ENCODE assay signal across 11 cellular contexts in the genomic region with DNA sequence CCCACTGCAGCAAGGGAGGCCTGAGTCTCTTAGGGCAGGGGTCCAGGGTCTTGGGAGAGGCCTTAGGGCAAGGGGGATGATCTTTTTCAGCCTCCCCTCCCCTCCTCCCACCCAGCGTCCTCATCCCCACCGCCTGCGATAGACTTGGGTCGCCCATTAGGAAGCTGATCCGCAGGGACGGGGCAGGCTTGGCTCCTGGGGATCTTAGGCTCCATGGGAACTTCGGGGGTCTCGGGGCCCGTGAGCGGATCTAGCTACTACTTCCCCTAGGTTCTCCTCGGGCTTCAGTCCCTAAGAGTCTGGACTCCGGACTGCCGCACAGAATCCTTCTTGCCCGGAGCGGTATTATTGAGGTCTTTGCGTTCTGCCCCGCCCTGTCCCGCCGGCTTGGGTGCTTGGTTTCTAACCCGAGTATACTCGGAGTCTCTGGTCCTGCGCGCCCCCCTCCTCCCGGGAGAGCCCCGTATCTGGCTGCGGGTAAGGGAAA. TPM values are rescaled to one million over a fixed set of nuclear protein-coding genes. Genes with fewer than 3 reads are reported as not detected.
DNase-seq lines count a peak whose midpoint lies in the region; ATAC-seq, FAIRE-seq and TF ChIP-seq lines count a peak whose summit lies in the region.
"Had no signal": no experiment of that assay in that cellular context is flagged by ENCODE, and none has a peak within 500 bp of the region (broad histone marks: within the 10 kb centered on the region; RNA-seq: fewer than 3 reads in every experiment).

No MANE protein-coding gene starts in this region.

- H3K4me3 ChIP-seq in ACC112 (ENCODE audit: low read depth, low read length), result peak overlapping the region; percentile 65
- H3K4me3 ChIP-seq in endothelial cell of umbilical vein (replicated peaks in 1 of 3; ENCODE audit: insufficient read depth in 1 of 3, low read depth in 1 of 3, low read length in 3 of 3), result peak overlapping the region; percentile 33 to 55 (median 43)
- peak overlapping the region; percentile 53 for H3K4me3 ChIP-seq in neural cell (ENCODE audit: low read length)
- H3K4me3 ChIP-seq: HAP-1 had no signal

- DNase-seq in HFFc6 (no peak), endothelial cell of umbilical vein (ENCODE audit: low read depth, low spot score) (no peak), GF-D8 (lab: John Stamatoyannopoulos, UW) (no peak), C1 segment of cervical spinal cord (lab: John Stamatoyannopoulos, UW) (no peak)
- no peak for DNase-seq in activated effector memory CD4-positive, alpha-beta T cell treated with anti-CD3 and anti-CD28 coated beads, Interleukin-2, amount 50 U/mL, for 16 hours
- DNase-seq: NCI-H2081, SHP77 treated with DMSO at 0.1 percent for 48 hours had no signal

- H3K9me3 Mint-ChIP-seq in HFFc6, result no peaks in the 10 kb centered on the region

- no peak for TF ChIP-seq POLR2A in endothelial cell of umbilical vein (IDR thresholded peaks at IDR 0.05; ENCODE audit: low read depth, low read length)

- H3K79me2 ChIP-seq in ACC112 (ENCODE audit: control insufficient read depth, insufficient read depth, low read length, unreplicated experiment) (no peaks in the 10 kb centered on the region), endothelial cell of umbilical vein (ENCODE audit: control insufficient read depth, insufficient read depth, low read length) (no peaks in the 10 kb centered on the region), neural cell (replicated peaks; ENCODE audit: insufficient read depth, low read length) (no peaks in the 10 kb centered on the region)

- H3K36me3 ChIP-seq in ACC112 (ENCODE audit: insufficient read depth, low read length) (no peaks in the 10 kb centered on the region), endothelial cell of umbilical vein (ENCODE audit: control insufficient read depth in 2 of 2, extremely low read depth in 1 of 2, insufficient read depth in 2 of 2, low read length in 2 of 2) (no peaks in the 10 kb centered on the region), neural cell (ENCODE audit: insufficient read depth, low read length) (no peaks in the 10 kb centered on the region)
- H3K36me3 ChIP-seq: HAP-1 had no signal

- TF ChIP-seq RAD21 in neural cell (conservative IDR thresholded peaks at IDR 0.05), result no peak

- no peaks in the 10 kb centered on the region for H3K9me2 ChIP-seq in neural cell (ENCODE audit: insufficient read depth, low read length)

- no peaks in the 10 kb centered on the region for H3F3A ChIP-seq in neural cell (ENCODE audit: insufficient read depth, low read length, poor library complexity, severe bottlenecking)

- no peak overlapping the region for H3K27ac ChIP-seq in ACC112 (ENCODE audit: low read depth, low read length)
- no peak overlapping the region for H3K27ac ChIP-seq in endothelial cell of umbilical vein (ENCODE audit: insufficient read depth, low read depth, low read length)
- H3K27ac ChIP-seq in neural cell (ENCODE audit: low read length), result no peak overlapping the region

- TF ChIP-seq CTCF in HFFc6 (IDR thresholded peaks at IDR 0.05) (no peak), endothelial cell of umbilical vein (IDR thresholded peaks at IDR 0.05; ENCODE audit: extremely low read depth in 1 of 2, insufficient read depth in 1 of 2, low read depth in 1 of 2, low read length in 2 of 2) (no peak), neural cell (IDR thresholded peaks at IDR 0.05; ENCODE audit: poor library complexity, severe bottlenecking) (no peak)

- H2AFZ ChIP-seq in ACC112 (ENCODE audit: low read length, unreplicated experiment) (peak overlapping the region; percentile 26), endothelial cell of umbilical vein (ENCODE audit: low read depth, low read length) (peak overlapping the region; percentile 77), neural cell (ENCODE audit: low read depth, low read length) (no peak overlapping the region)

- peak overlapping the region; percentile 26 for H3K9ac ChIP-seq in endothelial cell of umbilical vein (replicated peaks; ENCODE audit: extremely low read depth, insufficient read depth, low read length)
- H3K9ac ChIP-seq in neural cell (ENCODE audit: low read length), result no peak overlapping the region

- H3K9me3 ChIP-seq in endothelial cell of umbilical vein (replicated peaks; ENCODE audit: control insufficient read depth, insufficient read depth, low read length) (no peaks in the 10 kb centered on the region), neural cell (ENCODE audit: low read length) (no peaks in the 10 kb centered on the region)
- H3K9me3 ChIP-seq: HAP-1 had no signal

- ATAC-seq in GM19023 (IDR thresholded peaks at IDR 0.05; ENCODE audit: unreplicated experiment), result no peak

- peaks cover 20% of the 10 kb centered on the region for H3K27me3 Mint-ChIP-seq in HFFc6 (ENCODE audit: insufficient read depth)

- peak overlapping the region; percentile 66 for H3K4me2 ChIP-seq in endothelial cell of umbilical vein (ENCODE audit: insufficient read depth, low read length)
- H3K4me2 ChIP-seq in neural cell (ENCODE audit: low read length), result no peak overlapping the region

- peaks cover 56% of the 10 kb centered on the region for H3K4me1 Mint-ChIP-seq in HFFc6 (ENCODE audit: low read depth)

- no peaks in the 10 kb centered on the region for H3K9me1 ChIP-seq in endothelial cell of umbilical vein (replicated peaks; ENCODE audit: control insufficient read depth, extremely low read depth, insufficient read depth, low read length)

- intact Hi-C loops in endothelial cell of umbilical vein (cut with micrococcal nuclease), result loop anchor here (5.0 kb wide), 1 partner anchor 48 kb away; no protein-coding TSS in a partner anchor

- H3K4me3 Mint-ChIP-seq in HFFc6, result peak overlapping the region; percentile 88

- H3K27me3 ChIP-seq in ACC112 (ENCODE audit: insufficient read depth, low read length) (peaks cover 10% of the 10 kb centered on the region; the same call in 1 of the 2 replicates), endothelial cell of umbilical vein (ENCODE audit: control insufficient read depth in 2 of 2, insufficient read depth in 2 of 2, low read length in 2 of 2) (peaks cover 2 to 14% of the 10 kb centered on the region in 2 experiments), neural cell (ENCODE audit: insufficient read depth, low read depth, low read length) (peaks cover 97% of the 10 kb centered on the region)

- H3K4me1 ChIP-seq in ACC112 (ENCODE audit: control insufficient read depth, insufficient read depth, low read length, unreplicated experiment) (peaks cover 17% of the 10 kb centered on the region), endothelial cell of umbilical vein (ENCODE audit: control insufficient read depth, extremely low read depth, insufficient read depth, low read length) (peaks cover 19% of the 10 kb centered on the region)

- no peak for TF ChIP-seq EP300 in neural cell (conservative IDR thresholded peaks at IDR 0.05; ENCODE audit: poor library complexity, severe bottlenecking)

- H4K20me1 ChIP-seq in endothelial cell of umbilical vein (replicated peaks; ENCODE audit: control insufficient read depth, extremely low read depth, insufficient read depth, low read length) (no peaks in the 10 kb centered on the region), neural cell (ENCODE audit: insufficient read depth) (no peaks in the 10 kb centered on the region)

- FAIRE-seq in endothelial cell of umbilical vein (lab: Jason Lieb, UNC), result no peak

- H3K27ac Mint-ChIP-seq in HFFc6, result no peak overlapping the region

- BruUV-seq in endothelial cell of umbilical vein (replicated peaks; lab: Mats Ljungman, UMichigan), result no TSS peak

- dilution Hi-C loops in endothelial cell of umbilical vein (cut with MboI; ENCODE audit: extremely low pct_ligation_motif_present, low sequenced_read_pairs), result no loop called here

- CTCF ChIA-PET in endothelial cell of umbilical vein (lab: Charles Lee), result interaction anchor here (1.9 kb wide), 1 partner anchor 34 kb away, joined by 5 read pairs; no protein-coding TSS in a partner anchor

- POLR2A ChIA-PET in endothelial cell of umbilical vein (lab: Charles Lee), result interaction anchor here (0.7 kb wide), 1 partner anchor 9 kb away, joined by 3 read pairs; no protein-coding TSS in a partner anchor

- H3K36me3 Mint-ChIP-seq in HFFc6 (ENCODE audit: low read depth), result no peaks in the 10 kb centered on the region

TF ChIP-seq in endothelial cell of umbilical vein, 7 proteins besides CTCF, POLR2A, EP300 and RAD21 (continues in another document):
- TF ChIP-seq, protein P1, sequence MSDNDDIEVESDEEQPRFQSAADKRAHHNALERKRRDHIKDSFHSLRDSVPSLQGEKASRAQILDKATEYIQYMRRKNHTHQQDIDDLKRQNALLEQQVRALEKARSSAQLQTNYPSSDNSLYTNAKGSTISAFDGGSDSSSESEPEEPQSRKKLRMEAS (IDR thresholded peaks at IDR 0.05; ENCODE audit: insufficient read depth, insufficient read length), result no peak
- TF ChIP-seq GATA2 (IDR thresholded peaks at IDR 0.05; ENCODE audit: insufficient read depth, insufficient read length, low read depth, low read length), result no peak
- no peak for TF ChIP-seq FOS (IDR thresholded peaks at IDR 0.05; ENCODE audit: borderline replicate concordance, insufficient read depth, low read length)
- TF ChIP-seq EZH2 (IDR thresholded peaks at IDR 0.05; ENCODE audit: borderline replicate concordance, low read depth, low read length, severe bottlenecking), result no peak

TF ChIP-seq in neural cell, 6 proteins besides CTCF, POLR2A, EP300 and RAD21 (continues in another document):
- TF ChIP-seq TAF1 (IDR thresholded peaks at IDR 0.05; ENCODE audit: low read depth), result no peak
- TF ChIP-seq POLR2AphosphoS5 (IDR thresholded peaks at IDR 0.05), result no peak
- no peak for TF ChIP-seq SMC3 (conservative IDR thresholded peaks at IDR 0.05; ENCODE audit: poor library complexity)
- TF ChIP-seq EZH2 (IDR thresholded peaks at IDR 0.05; ENCODE audit: borderline replicate concordance, insufficient read depth, low read length, poor library complexity, severe bottlenecking), result no peak

RNA-seq across cellular contexts. Expression of gene PTHLH, which starts 2.2 kb away (rescaled TPM):
- 1 to 10 TPM in 3 of 6 experiments, under 1 TPM in 3; 0.59 to 1.3 (median 1.0) TPM for total RNA-seq in HFFc6 (2021; fragmentation: NEBNext Ultra II Directional; extraction: Animal tissue kit (Norgen Biotek cat#: 25700))
- total RNA-seq in endothelial cell of umbilical vein, result 0.60 and 1.1 TPM in 2 replicates
- 0.65 and 0.99 TPM in 2 replicates for polyA plus RNA-seq in endothelial cell of umbilical vein
- 1.1 and 1.8 TPM in 2 replicates for polyA plus RNA-seq in endothelial cell of umbilical vein (2011; cell fraction: cytosol; rRNA removed)
- polyA plus RNA-seq in endothelial cell of umbilical vein (2011; cell fraction: nucleus; rRNA removed), result 1.1 and 1.3 TPM in 2 replicates
- 0.76 and 4.1 TPM in 2 replicates for polyA plus RNA-seq in endothelial cell of umbilical vein (2012)
- polyA minus RNA-seq in endothelial cell of umbilical vein, result 0.08 and 0.53 TPM in 2 replicates
- not detected for polyA minus RNA-seq in endothelial cell of umbilical vein (2011; cell fraction: cytosol; rRNA and poly(A)+ RNA removed)
- polyA minus RNA-seq in endothelial cell of umbilical vein (2011; cell fraction: nucleus; rRNA and poly(A)+ RNA removed), result 2.3 and 2.6 TPM in 2 replicates
- 0.22 and 1.4 TPM in 2 replicates for polyA plus RNA-seq in neural cell
- 0.73 and 1.2 TPM in 2 replicates for polyA minus RNA-seq in neural cell
